In the genomic region with DNA sequence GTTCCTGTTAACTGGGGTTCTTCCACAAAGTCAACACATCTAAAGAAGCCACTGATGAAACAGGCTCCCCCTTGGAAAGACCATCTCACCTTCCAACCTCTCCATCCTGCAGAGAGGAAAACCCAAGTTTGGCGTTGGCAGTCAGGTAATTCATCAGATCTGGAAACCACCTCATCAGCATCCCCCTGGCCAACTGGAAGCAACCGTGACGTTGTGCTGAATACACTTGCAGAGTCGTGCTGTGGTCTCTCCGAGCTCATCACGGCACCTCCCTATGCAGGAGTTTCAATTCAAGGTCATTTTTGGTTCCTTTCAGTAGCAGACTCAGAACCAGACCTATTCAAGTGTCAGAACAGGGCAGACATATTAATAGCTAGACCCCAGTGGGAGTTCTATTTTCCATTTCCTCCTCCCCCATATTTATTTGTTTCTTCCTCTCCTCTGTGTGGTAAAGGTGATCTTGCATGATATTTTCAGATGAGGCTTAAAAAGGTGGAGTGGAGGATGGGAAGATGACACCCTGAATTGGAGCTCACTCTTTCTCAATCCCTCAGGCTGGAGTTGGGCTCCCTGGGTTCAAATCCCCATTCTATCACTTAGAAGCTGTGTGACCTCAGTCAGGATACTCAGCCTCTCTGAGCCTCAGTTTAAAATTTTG, we compare ENCODE assay signal across 11 cellular contexts.
A peak's percentile ranks its signal among the peaks of the same experiment; 100 is the strongest.
DNase-seq lines count a peak whose midpoint lies in the region; ATAC-seq, FAIRE-seq and TF ChIP-seq lines count a peak whose summit lies in the region.
"Had no signal": no experiment of that assay in that cellular context is flagged by ENCODE, and none has a peak within 500 bp of the region (broad histone marks: within the 10 kb centered on the region; RNA-seq: fewer than 3 reads in every experiment).

No MANE protein-coding gene starts in this region.

- ATAC-seq in GM21447 (IDR thresholded peaks at IDR 0.05; ENCODE audit: unreplicated experiment) (peak; percentile 78), HG03108 (IDR thresholded peaks at IDR 0.05; ENCODE audit: unreplicated experiment) (peak; percentile 79), pancreas (no peak)
- peak; percentile 78 to 80 for ATAC-seq in stimulated activated naive B cell treated with anti-CD40 and anti-IgM and Interleukin-4, amounts not matched to agents 10 μg/mL and 1 μg/mL and 100 μg/mL, for 72 hours (replicated peaks)

- H3K4me1 Mint-ChIP-seq in activated naive CD4-positive, alpha-beta T cell treated with anti-CD3 and anti-CD28 coated beads, Interleukin-2, amount 10 ng/mL, durations not matched to agents 7 days and 5 days: no peaks in the 10 kb centered on the region
- H3K4me1 Mint-ChIP-seq in stimulated activated naive B cell treated with anti-CD40 and anti-IgM and Interleukin-4, amounts not matched to agents 10 μg/mL and 1 μg/mL and 100 μg/mL, for 72 hours: peaks cover 42 to 73% of the 10 kb centered on the region in 2 donors

- H3K9me3 ChIP-seq in pancreas: no peaks in the 10 kb centered on the region

- H3K36me3 ChIP-seq in pancreas: no peaks in the 10 kb centered on the region

- no peak for FAIRE-seq in pancreas (lab: Jason Lieb, UNC)

- intact Hi-C loops in pancreas (cut with DNase I): no loop called here

- H3K27me3 Mint-ChIP-seq in activated naive CD4-positive, alpha-beta T cell treated with anti-CD3 and anti-CD28 coated beads, Interleukin-2, amount 10 ng/mL, durations not matched to agents 7 days and 5 days: peaks cover 8% of the 10 kb centered on the region
- H3K27me3 Mint-ChIP-seq in stimulated activated naive B cell treated with anti-CD40 and anti-IgM and Interleukin-4, amounts not matched to agents 10 μg/mL and 1 μg/mL and 100 μg/mL, for 72 hours: no peaks in the 10 kb centered on the region
- H3K27me3 Mint-ChIP-seq: activated naive CD8-positive, alpha-beta T cell had no signal

- CTCF ChIA-PET in activated naive CD4-positive, alpha-beta T cell treated with anti-CD3 and anti-CD28 coated beads, Interleukin-2, amount 10 ng/mL, durations not matched to agents 7 days and 5 days (lab: Charles Lee): interaction anchor here (0.6 kb wide), 1 partner anchor 656 kb away, joined by 3 read pairs; no protein-coding TSS in a partner anchor

- H3K4me3 Mint-ChIP-seq in activated naive CD4-positive, alpha-beta T cell treated with anti-CD3 and anti-CD28 coated beads, Interleukin-2, amount 10 ng/mL, durations not matched to agents 7 days and 5 days: no peak overlapping the region
- H3K4me3 Mint-ChIP-seq in stimulated activated naive B cell treated with anti-CD40 and anti-IgM and Interleukin-4, amounts not matched to agents 10 μg/mL and 1 μg/mL and 100 μg/mL, for 72 hours: peak overlapping the region; percentile 26 to 52
- H3K4me3 Mint-ChIP-seq: activated naive CD8-positive, alpha-beta T cell had no signal

- H3K27ac ChIP-seq in pancreas: no peak overlapping the region

- H3K4me3 ChIP-seq in pancreas: no peak overlapping the region

- H3K4me1 ChIP-seq in pancreas: no peaks in the 10 kb centered on the region

- H3K9me3 Mint-ChIP-seq in activated naive CD4-positive, alpha-beta T cell treated with anti-CD3 and anti-CD28 coated beads, Interleukin-2, amount 10 ng/mL, durations not matched to agents 7 days and 5 days: no peaks in the 10 kb centered on the region
- H3K9me3 Mint-ChIP-seq in stimulated activated naive B cell treated with anti-CD40 and anti-IgM and Interleukin-4, amounts not matched to agents 10 μg/mL and 1 μg/mL and 100 μg/mL, for 72 hours: peaks cover 3 to 5% of the 10 kb centered on the region in 2 donors

- H3K27ac Mint-ChIP-seq in activated naive CD4-positive, alpha-beta T cell treated with anti-CD3 and anti-CD28 coated beads, Interleukin-2, amount 10 ng/mL, durations not matched to agents 7 days and 5 days: no peak overlapping the region
- peak overlapping the region; percentile 94 for H3K27ac Mint-ChIP-seq in stimulated activated naive B cell treated with anti-CD40 and anti-IgM and Interleukin-4, amounts not matched to agents 10 μg/mL and 1 μg/mL and 100 μg/mL, for 72 hours
- H3K27ac Mint-ChIP-seq: activated naive CD8-positive, alpha-beta T cell had no signal

- 62 to 82% methylated on average over 6 of the region's 6 CpGs for WGBS in pancreas, 2 donors

- H3K36me3 Mint-ChIP-seq in activated naive CD4-positive, alpha-beta T cell treated with anti-CD3 and anti-CD28 coated beads, Interleukin-2, amount 10 ng/mL, durations not matched to agents 7 days and 5 days: no peaks in the 10 kb centered on the region
- H3K36me3 Mint-ChIP-seq in stimulated activated naive B cell treated with anti-CD40 and anti-IgM and Interleukin-4, amounts not matched to agents 10 μg/mL and 1 μg/mL and 100 μg/mL, for 72 hours: peaks cover 0 to 6% of the 10 kb centered on the region in 2 donors

- no peaks in the 10 kb centered on the region for H3K27me3 ChIP-seq in pancreas

- peak; percentile 50 for DNase-seq in activated naive CD4-positive, alpha-beta T cell treated with Interleukin-2 at 50 U/mL for 16 hours
- DNase-seq in activated naive CD4-positive, alpha-beta T cell treated with anti-CD3 and anti-CD28 coated beads, Interleukin-2, amount 10 ng/mL, durations not matched to agents 7 days and 5 days: no peak
- DNase-seq in stimulated activated naive B cell treated with anti-CD40 and anti-IgM and Interleukin-4, amounts not matched to agents 10 μg/mL and 1 μg/mL and 100 μg/mL, for 72 hours: peak; percentile 85
- DNase-seq in NCI-H526 (lab: John Stamatoyannopoulos, UW) (no peak), pancreas (no peak), Ammon's horn (ENCODE audit: low spot score) (no peak)
- DNase-seq: KG1, NCI-H774 had no signal

- no peak for TF ChIP-seq CTCF in pancreas (IDR thresholded peaks at IDR 0.05)

Comparison
In these comparisons a context has a peak if more than half of its experiments do, and no peak if none do; other contexts are left out.
1. DNase-seq: peak in activated naive CD4-positive, alpha-beta T cell treated with Interleukin-2 at 50 U/mL for 16 hours (single experiment) and stimulated activated naive B cell treated with anti-CD40 and anti-IgM and Interleukin-4, amounts not matched to agents 10 μg/mL and 1 μg/mL and 100 μg/mL, for 72 hours (single experiment); none in activated naive CD4-positive, alpha-beta T cell treated with anti-CD3 and anti-CD28 coated beads, Interleukin-2, amount 10 ng/mL, durations not matched to agents 7 days and 5 days (single experiment), NCI-H526 (0 of 2), pancreas (0 of 6) and Ammon's horn (single experiment).
2. ATAC-seq: peak in GM21447 (single experiment), HG03108 (single experiment) and stimulated activated naive B cell treated with anti-CD40 and anti-IgM and Interleukin-4, amounts not matched to agents 10 μg/mL and 1 μg/mL and 100 μg/mL, for 72 hours (2 of 2); none in pancreas (0 of 4).